In the genomic region with DNA sequence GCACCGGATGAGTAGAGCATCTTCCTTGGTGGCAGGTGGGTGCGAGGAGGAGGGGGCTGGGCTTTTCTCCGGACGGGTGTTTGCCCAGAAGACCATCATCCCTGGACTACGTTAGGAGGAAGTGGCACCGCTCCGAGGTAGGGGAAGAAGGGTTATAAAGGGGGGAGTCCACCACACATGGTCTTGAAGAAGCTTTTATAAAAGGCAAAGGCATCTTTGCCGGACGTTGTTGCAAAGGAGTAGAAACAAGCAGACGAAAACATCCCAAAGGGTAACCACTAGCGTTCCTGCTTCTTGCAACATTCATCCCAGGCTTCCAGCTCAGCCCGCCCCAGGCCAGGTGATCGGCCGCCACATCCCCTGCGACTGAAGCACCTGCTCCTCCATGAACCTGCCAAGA, we compare ENCODE assay signal across 6 cellular contexts. TPM values are rescaled to one million over a fixed set of nuclear protein-coding genes. Genes with fewer than 3 reads are reported as not detected.
"Had no signal": no experiment of that assay in that cellular context is flagged by ENCODE, and none has a peak within 500 bp of the region (broad histone marks: within the 10 kb centered on the region; RNA-seq: fewer than 3 reads in every experiment).

A gene (plus strand): TSS at position 301 of the 400 bp plus-strand sequence. CDS start 85 bp downstream, at position 386.

RNA-seq across cellular contexts. Expression of the gene that starts here (rescaled TPM):
- total RNA-seq: GM23248, H1, H4, H7, H9, HFFc6 had no signal
- polyA plus RNA-seq: GM23248, H1 had no signal
